ENCODE assay signal across 8 cellular contexts in genomic region chr6:105993769-105994521, GRCh38.
DNase-seq lines count a peak whose midpoint lies in the region; ATAC-seq and TF ChIP-seq lines count a peak whose summit lies in the region.

No MANE protein-coding gene starts in this region.

- no peaks in the 10 kb centered on the region for H3K36me3 ChIP-seq in DND-41 (ENCODE audit: insufficient read depth, low read length)
- H3K36me3 ChIP-seq in rectal smooth muscle tissue (ENCODE audit: control insufficient read depth, insufficient read depth, low read length) = no peaks in the 10 kb centered on the region

- H3K4me2 ChIP-seq in DND-41 (ENCODE audit: insufficient read depth, low read length) = peak overlapping the region; percentile 92

- peak overlapping the region; percentile 95 for H2AFZ ChIP-seq in DND-41 (ENCODE audit: low read depth, low read length)

- H3K27ac ChIP-seq in DND-41 (ENCODE audit: low read length) (peak overlapping the region; percentile 94), rectal smooth muscle tissue (ENCODE audit: low read depth, low read length) (peak overlapping the region; percentile 22)

- H3K79me2 ChIP-seq in DND-41 (ENCODE audit: insufficient read depth, low read length) = no peaks in the 10 kb centered on the region

- H3K4me3 ChIP-seq in DND-41 (ENCODE audit: low read depth in 1 of 2, low read length in 2 of 2) = peak overlapping the region; percentile 38 to 72
- peak overlapping the region; percentile 75 for H3K4me3 ChIP-seq in rectal smooth muscle tissue (ENCODE audit: low read length)

- DNase-seq in DND-41 (peak; percentile 77), NOMO-1 (lab: John Stamatoyannopoulos, UW; ENCODE audit: unreplicated experiment in 2 of 2) (peak; percentile 70 to 75), activated gamma-delta T cell treated with Interleukin-2 at 50 U/mL for 16 hours (peak; percentile 27), globus pallidus (ENCODE audit: low spot score) (peak; percentile 10), NAMALWA (ENCODE audit: low spot score) (no peak)

- ATAC-seq in DND-41 (ENCODE audit: insufficient read depth, low read depth) = peak; percentile 56
- no peak for ATAC-seq in HG02678 (IDR thresholded peaks at IDR 0.05; ENCODE audit: unreplicated experiment)
- no peak for ATAC-seq in HG02763 (IDR thresholded peaks at IDR 0.05; ENCODE audit: unreplicated experiment)

- peak; percentile 16 for TF ChIP-seq CTCF in DND-41 (IDR thresholded peaks at IDR 0.05; ENCODE audit: borderline replicate concordance, extremely low read depth, low read length, poor library complexity, severe bottlenecking)

- H3K9me3 ChIP-seq in DND-41 (ENCODE audit: insufficient read depth, low read length, severe bottlenecking) = no peaks in the 10 kb centered on the region

- H3K9ac ChIP-seq in DND-41 (ENCODE audit: low read depth, low read length) = peak overlapping the region; percentile 79
- peak overlapping the region; percentile 64 for H3K9ac ChIP-seq in rectal smooth muscle tissue (ENCODE audit: low read length)

- H3K27me3 ChIP-seq in DND-41 (ENCODE audit: insufficient read depth, low read length, poor library complexity) (peaks cover 4% of the 10 kb centered on the region), rectal smooth muscle tissue (ENCODE audit: control insufficient read depth, insufficient read depth, low read length) (peaks cover 39% of the 10 kb centered on the region)

- H3K4me1 ChIP-seq in DND-41 (ENCODE audit: insufficient read depth, low read length) = peaks cover 52% of the 10 kb centered on the region
- H3K4me1 ChIP-seq in rectal smooth muscle tissue (ENCODE audit: control insufficient read depth, insufficient read depth, low read length) = peaks cover 3% of the 10 kb centered on the region

- H4K20me1 ChIP-seq in DND-41 (ENCODE audit: insufficient read depth, low read length) = no peaks in the 10 kb centered on the region
